ENCODE assay signal across 8 cellular contexts in the genomic region with DNA sequence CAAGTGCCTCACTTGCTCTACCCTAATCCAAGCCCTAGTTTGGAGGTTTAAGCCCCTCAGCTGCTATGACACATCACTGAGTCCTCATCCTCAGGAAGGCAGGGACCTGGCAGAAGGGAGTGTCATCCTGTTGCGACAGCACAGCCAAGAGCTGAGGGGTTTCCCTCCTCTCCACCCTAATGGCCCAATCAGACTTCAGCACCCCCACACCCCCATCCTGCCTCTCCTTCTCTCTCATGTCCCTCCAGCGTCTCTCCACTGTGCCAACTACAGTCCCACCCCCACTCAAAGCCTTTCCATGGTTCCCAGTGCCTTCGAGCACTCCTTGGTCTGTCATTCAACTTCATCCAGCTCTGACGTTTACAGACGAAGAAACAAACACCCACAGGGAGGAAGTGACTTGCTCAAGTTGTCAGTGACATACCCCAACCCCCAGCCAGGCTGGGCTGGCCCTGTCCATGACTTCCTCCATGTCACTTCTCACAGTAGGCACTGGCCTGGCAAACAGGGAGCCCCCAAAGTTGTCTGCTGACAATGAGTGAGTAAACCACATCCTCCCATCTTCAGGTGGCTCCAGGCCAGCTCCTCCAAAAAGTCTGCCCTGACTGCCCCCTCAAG. TPM values are rescaled to one million over a fixed set of nuclear protein-coding genes. Genes with fewer than 3 reads are reported as not detected.
A peak's percentile ranks its signal among the peaks of the same experiment; 100 is the strongest.
DNase-seq lines count a peak whose midpoint lies in the region; ATAC-seq, FAIRE-seq and TF ChIP-seq lines count a peak whose summit lies in the region.

No MANE protein-coding gene starts in this region.

- H3K9me3 Mint-ChIP-seq in T-cell: no peaks in the 10 kb centered on the region
- no peaks in the 10 kb centered on the region for H3K9me3 Mint-ChIP-seq in activated naive CD8-positive, alpha-beta T cell treated with anti-CD3 and anti-CD28 coated beads for 36 hours

- peak overlapping the region; percentile 97 to 99 for H3K27ac Mint-ChIP-seq in T-cell
- H3K27ac Mint-ChIP-seq in activated naive CD8-positive, alpha-beta T cell treated with anti-CD3 and anti-CD28 coated beads for 36 hours: peak overlapping the region; percentile 89

- peaks cover 61 to 65% (median 61%) of the 10 kb centered on the region in 3 donors for H3K4me1 Mint-ChIP-seq in T-cell
- peaks cover 50% of the 10 kb centered on the region for H3K4me1 Mint-ChIP-seq in activated naive CD8-positive, alpha-beta T cell treated with anti-CD3 and anti-CD28 coated beads for 36 hours

- ATAC-seq in T-cell (replicated peaks in 1 of 4) (peak; percentile 83 to 90 (median 88)), left colon (peak; percentile 38), HG03432 (IDR thresholded peaks at IDR 0.05; ENCODE audit: unreplicated experiment) (no peak), GM21717 (IDR thresholded peaks at IDR 0.05; ENCODE audit: unreplicated experiment) (no peak)

- H3K27me3 Mint-ChIP-seq in T-cell: no peaks in the 10 kb centered on the region
- H3K27me3 Mint-ChIP-seq in activated naive CD8-positive, alpha-beta T cell treated with anti-CD3 and anti-CD28 coated beads for 36 hours: no peaks in the 10 kb centered on the region

- POLR2A ChIA-PET in T-cell (lab: Charles Lee): interaction anchor here in 1 of 2 donors (0.6 to 0.7 kb wide), 2 partner anchors 14 to 16 kb away, joined by 3 to 7 read pairs; no protein-coding TSS in a partner anchor

- CTCF ChIA-PET in T-cell (lab: Charles Lee): interaction anchor here (0.6 to 2.0 kb wide), 6 partner anchors 9 to 58 kb away, joined by 3 to 14 read pairs (median 4); a partner anchor contains a TSS

- intact Hi-C loops in left colon (cut with DNase I, micrococcal nuclease): no loop called here

- no peak for FAIRE-seq in H54 (lab: Jason Lieb, UNC)

- no peak for TF ChIP-seq POLR2A in H54 (IDR thresholded peaks at IDR 0.05; ENCODE audit: low read depth, low read length)

- DNase-seq in H54 (ENCODE audit: insufficient read length, low spot score): peak; percentile 73
- DNase-seq in T-cell: peak; percentile 34 to 89 (median 79)
- peak; percentile 67 for DNase-seq in activated naive CD8-positive, alpha-beta T cell treated with anti-CD3 and anti-CD28 coated beads for 36 hours
- DNase-seq in left colon: no peak
- peak; percentile 42 for DNase-seq in stimulated activated CD8-positive, alpha-beta memory T cell treated with anti-CD3 and anti-CD28 coated beads, Interleukin-12 subunit alpha, Interleukin-12 subunit beta, amount 100 ng/mL, for 4 hours (ENCODE audit: low read depth)
- no peak for DNase-seq in SHP77 (lab: John Stamatoyannopoulos, UW)

- H3K4me3 Mint-ChIP-seq in T-cell: peak overlapping the region; percentile 60 to 70 (median 68)
- peak overlapping the region; percentile 59 for H3K4me3 Mint-ChIP-seq in activated naive CD8-positive, alpha-beta T cell treated with anti-CD3 and anti-CD28 coated beads for 36 hours

- H3K36me3 Mint-ChIP-seq in T-cell: peaks cover 11% of the 10 kb centered on the region
- peaks cover 8% of the 10 kb centered on the region for H3K36me3 Mint-ChIP-seq in activated naive CD8-positive, alpha-beta T cell treated with anti-CD3 and anti-CD28 coated beads for 36 hours

RNA-seq across cellular contexts. Expression of a gene that starts 15.6 kb away (rescaled TPM):
- total RNA-seq in T-cell: 100 to 1,000 TPM; 117 to 162 (median 148) TPM
- 10 to 100 TPM; 49.3 to 52.3 TPM for total RNA-seq in activated naive CD8-positive, alpha-beta T cell treated with anti-CD3 and anti-CD28 coated beads for 36 hours
- total RNA-seq in left colon: 10 to 100 TPM; 62.5 to 69.1 TPM

RNA-seq across cellular contexts. Expression of a gene that starts 57.3 kb away (rescaled TPM):
- 10 to 100 TPM; 11.1 to 24.9 (median 19.1) TPM for total RNA-seq in T-cell
- total RNA-seq in activated naive CD8-positive, alpha-beta T cell treated with anti-CD3 and anti-CD28 coated beads for 36 hours: 1 to 10 TPM; 6.2 to 6.4 TPM
- total RNA-seq in left colon: 100 to 1,000 TPM; 417 to 464 TPM

Comparison
In these comparisons a context has a peak if more than half of its experiments do, and no peak if none do; other contexts are left out.
1. DNase-seq: peak in H54 (single experiment), T-cell (34 of 34), activated naive CD8-positive, alpha-beta T cell treated with anti-CD3 and anti-CD28 coated beads for 36 hours (single experiment) and stimulated activated CD8-positive, alpha-beta memory T cell treated with anti-CD3 and anti-CD28 coated beads, Interleukin-12 subunit alpha, Interleukin-12 subunit beta, amount 100 ng/mL, for 4 hours (single experiment); none in left colon (0 of 2) and SHP77 (0 of 2).
2. ATAC-seq: peak in T-cell (4 of 4) and left colon (single experiment); none in HG03432 (single experiment) and GM21717 (single experiment).
3. RNA of a gene that starts 57.3 kb away (total RNA-seq): 417 to 464 TPM in left colon; 11.1 to 24.9 TPM in T-cell and 6.2 to 6.4 TPM in activated naive CD8-positive, alpha-beta T cell treated with anti-CD3 and anti-CD28 coated beads for 36 hours; every median in the first group is over 10 times any median in the second.